31 cellular contexts compared by ENCODE assay signal in the genomic region with DNA sequence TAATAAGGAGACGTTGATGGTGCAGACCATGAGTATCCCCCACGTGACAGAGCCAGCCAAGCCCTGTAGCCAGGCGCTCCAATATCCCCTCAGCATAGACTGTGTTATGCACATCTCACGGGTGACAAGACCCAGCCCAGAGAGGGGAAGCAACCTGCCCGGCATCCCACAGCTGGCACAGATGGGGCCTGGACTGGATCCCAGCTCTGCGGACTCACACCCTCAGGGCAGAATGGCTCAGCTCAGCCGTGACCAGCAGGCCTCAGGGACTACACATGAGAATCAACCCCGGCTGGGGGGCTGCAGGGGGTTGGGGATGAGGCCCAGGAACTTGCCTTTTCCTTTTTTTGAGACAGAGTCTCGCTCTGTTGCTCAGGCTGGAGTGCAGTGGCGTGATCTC. TPM values are rescaled to one million over a fixed set of nuclear protein-coding genes. Genes with fewer than 3 reads are reported as not detected.
DNase-seq lines count a peak whose midpoint lies in the region; ATAC-seq and TF ChIP-seq lines count a peak whose summit lies in the region.
"Had no signal": no experiment of that assay in that cellular context is flagged by ENCODE, and none has a peak within 500 bp of the region (broad histone marks: within the 10 kb centered on the region; RNA-seq: fewer than 3 reads in every experiment).

No MANE protein-coding gene starts in this region.

- H3K9me2 ChIP-seq in HCT116 (ENCODE audit: insufficient read depth) = no peaks in the 10 kb centered on the region

- no peak for TF ChIP-seq RAD21 in HCT116 (IDR thresholded peaks at IDR 0.05; ENCODE audit: low read depth)

- no peaks in the 10 kb centered on the region for H3K36me3 ChIP-seq in BLaER1
- no peaks in the 10 kb centered on the region for H3K36me3 ChIP-seq in HCT116 (ENCODE audit: control insufficient read depth in 1 of 2, insufficient read depth in 2 of 2, low read length in 2 of 2)
- no peaks in the 10 kb centered on the region for H3K36me3 ChIP-seq in ascending aorta
- H3K36me3 ChIP-seq in stomach = no peaks in the 10 kb centered on the region
- H3K36me3 ChIP-seq: colonic mucosa, HAP-1, left lung had no signal

- H3K27ac ChIP-seq in BLaER1 = peak overlapping the region; percentile 74
- H3K27ac ChIP-seq in HCT116 (ENCODE audit: low read depth, low read length) = peak overlapping the region; percentile 81
- H3K27ac ChIP-seq in RWPE1 = peak overlapping the region; percentile 90
- H3K27ac ChIP-seq in ascending aorta = no peak overlapping the region
- no peak overlapping the region for H3K27ac ChIP-seq in stomach
- H3K27ac ChIP-seq: colonic mucosa, hepatocyte, left lung, testis had no signal

- H4K20me1 ChIP-seq in BLaER1 (peaks cover 42% of the 10 kb centered on the region; the same call in 1 of the 2 replicates), HCT116 (ENCODE audit: insufficient read depth) (no peaks in the 10 kb centered on the region)

- 87 to 94% (median 91%) methylated on average over 8 to 10 of the region's 10 CpGs for WGBS in stomach, 5 donors

- TF ChIP-seq EP300 in stomach (IDR thresholded peaks at IDR 0.05) = no peak

- H3K79me2 ChIP-seq in HCT116 (ENCODE audit: insufficient read depth, low read length) = no peaks in the 10 kb centered on the region
- H3K79me2 ChIP-seq: hepatocyte had no signal

- H3K27me3 ChIP-seq in BLaER1 = peaks cover 10% of the 10 kb centered on the region
- no peaks in the 10 kb centered on the region for H3K27me3 ChIP-seq in HCT116 (ENCODE audit: insufficient read depth, low read length)
- no peaks in the 10 kb centered on the region for H3K27me3 ChIP-seq in ascending aorta
- H3K27me3 ChIP-seq in stomach = peaks cover 0 to 64% (median 16%) of the 10 kb centered on the region in 3 donors
- H3K27me3 ChIP-seq: colonic mucosa, testis had no signal

- H3K4me3 ChIP-seq in BLaER1 (no peak overlapping the region), HCT116 (replicated peaks in 1 of 2; ENCODE audit: low read depth in 1 of 2, low read length in 2 of 2) (no peak overlapping the region), ascending aorta (no peak overlapping the region), stomach (no peak overlapping the region)
- H3K4me3 ChIP-seq: colonic mucosa, HAP-1, hepatocyte, left lung, testis had no signal

- POLR2A ChIA-PET in HCT116 (lab: Charles Lee) = interaction anchor here (0.9 to 1.4 kb wide), 4 partner anchors 9 to 61 kb away, joined by 3 read pairs; no protein-coding TSS in a partner anchor
- POLR2A ChIA-PET in RWPE1 (lab: Yijun Ruan, JAX; ENCODE audit: low non-redundant PET) = interaction anchor here (0.8 kb wide), 1 partner anchor 14 kb away, joined by 3 read pairs; no protein-coding TSS in a partner anchor

- H3K4me1 ChIP-seq in BLaER1 (peaks cover 85% of the 10 kb centered on the region), HCT116 (ENCODE audit: control insufficient read depth in 1 of 2, insufficient read depth in 2 of 2, low read length in 2 of 2) (peaks cover 29 to 32% of the 10 kb centered on the region in 2 experiments), ascending aorta (no peaks in the 10 kb centered on the region), stomach (peaks cover 10 to 20% (median 15%) of the 10 kb centered on the region in 4 donors)
- H3K4me1 ChIP-seq: colonic mucosa, HAP-1, left lung had no signal

- DNase-seq in HCT116 (ENCODE audit: low read depth, low spot score) = no peak
- no peak for DNase-seq in RWPE1 (ENCODE audit: low spot score)
- DNase-seq in kidney tubule cell (ENCODE audit: low spot score) = peak; percentile 82
- DNase-seq in ascending aorta (ENCODE audit: low spot score in 2 of 2) = no peak
- no peak for DNase-seq in stomach
- no peak for DNase-seq in stimulated activated CD4-positive, alpha-beta T cell treated with anti-CD3 and anti-CD28 coated beads, Interleukin-4, amount 100 ng/mL, for 24 hours
- DNase-seq: activated CD4-positive, alpha-beta T cell treated with anti-CD3 and anti-CD28 coated beads, Interleukin-2, amount 50 U/mL, for 1 hour; activated CD8-positive, alpha-beta memory T cell treated with anti-CD3 and anti-CD28 coated beads, Interleukin-2, amount 10 ng/mL, durations not matched to agents 7 days and 5 days; activated naive CD4-positive, alpha-beta T cell treated with anti-CD3 and anti-CD28 coated beads for 36 hours; activated T-cell treated with anti-CD3 and anti-CD28 coated beads, Interleukin-2, amount 50 U/mL, for 72 hours; amniotic stem cell; CD4-positive, CD25-positive, alpha-beta regulatory T cell; colonic mucosa; effector memory CD4-positive, alpha-beta T cell; foreskin melanocyte; GDM1; left lung; natural killer cell; NCI-H1436; NCI-H510A; stimulated activated CD4-positive, alpha-beta T cell treated with anti-CD3 and anti-CD28 coated beads, Interleukin-4, amount 100 ng/mL, for 1 hour; stimulated activated naive CD4-positive, alpha-beta T cell; testis had no signal

- no peaks in the 10 kb centered on the region for H3K9me3 ChIP-seq in BLaER1
- no peaks in the 10 kb centered on the region for H3K9me3 ChIP-seq in HCT116 (ENCODE audit: control insufficient read depth in 1 of 2, insufficient read depth in 1 of 2, low read depth in 1 of 2, low read length in 2 of 2)
- no peaks in the 10 kb centered on the region for H3K9me3 ChIP-seq in ascending aorta
- no peaks in the 10 kb centered on the region for H3K9me3 ChIP-seq in stomach
- H3K9me3 ChIP-seq: colonic mucosa, HAP-1, left lung, testis had no signal

- TF ChIP-seq POLR2A in HCT116 (IDR thresholded peaks at IDR 0.05; ENCODE audit: borderline replicate concordance, extremely low read depth, insufficient read depth, insufficient read length) = no peak
- no peak for TF ChIP-seq POLR2A in stomach (IDR thresholded peaks at IDR 0.05)

- TF ChIP-seq CTCF in HCT116 (IDR thresholded peaks at IDR 0.05 in 2 of 3, conservative IDR thresholded peaks at IDR 0.05 in 1 of 3; ENCODE audit: borderline replicate concordance in 1 of 3, insufficient read depth in 1 of 3, low read depth in 2 of 3, low read length in 2 of 3) (no peak), RWPE1 (conservative IDR thresholded peaks at IDR 0.05; ENCODE audit: low read depth) (no peak), ascending aorta (IDR thresholded peaks at IDR 0.05) (no peak), stomach (IDR thresholded peaks at IDR 0.05) (no peak)

- H2AFZ ChIP-seq in HCT116 (ENCODE audit: low read depth, low read length, poor library complexity, severe bottlenecking) = no peak overlapping the region
- H2AFZ ChIP-seq: hepatocyte had no signal

- H3K4me2 ChIP-seq in BLaER1 (peak overlapping the region; percentile 99), HCT116 (ENCODE audit: low read length) (peak overlapping the region; percentile 82)
- H3K4me2 ChIP-seq: hepatocyte had no signal

- CTCF ChIA-PET in HCT116 (lab: Charles Lee) = interaction anchor here (0.8 to 2.3 kb wide), 4 partner anchors 14 to 71 kb away, joined by 3 to 10 read pairs (median 5); no protein-coding TSS in a partner anchor
- CTCF ChIA-PET in RWPE1 (lab: Yijun Ruan, JAX) = interaction anchor here (0.7 to 1.7 kb wide), 4 partner anchors 8 to 57 kb away, joined by 3 read pairs; no protein-coding TSS in a partner anchor

- RAD21 ChIA-PET in HCT116 (lab: Charles Lee; ENCODE audit: low non-redundant PET in 1 of 2, low total read pairs in 2 of 2, uncharacterized antibody in 2 of 2, unreplicated experiment in 2 of 2) = interaction anchor here (1.0 to 1.5 kb wide), 3 partner anchors 33 to 71 kb away, joined by 3 to 4 read pairs (median 4); no protein-coding TSS in a partner anchor

- intact Hi-C loops in HCT116 (cut with micrococcal nuclease) (no loop called here), ascending aorta (cut with DNase I) (no loop called here), stomach (cut with DNase I; ENCODE audit: low total_unique reads) (no loop called here)

- peak; percentile 2; the same call in 1 of the 2 replicates for ATAC-seq in HCT116
- ATAC-seq: activated CD8-positive, alpha-beta memory T cell treated with anti-CD3 and anti-CD28 coated beads, Interleukin-2, amount 10 ng/mL, durations not matched to agents 7 days and 5 days; natural killer cell had no signal

- no TSS peak for BruUV-seq in HCT116 (replicated peaks; lab: Mats Ljungman, UMichigan)

- H3K9ac ChIP-seq in BLaER1 = 0 out of 2 replicates have a peak overlapping the region, but pooled peaks have one; percentile 38
- H3K9ac ChIP-seq in HCT116 (ENCODE audit: low read length) = peak overlapping the region; percentile 51; the same call in 1 of the 2 replicates

TF ChIP-seq in HCT116, 20 proteins besides CTCF, POLR2A, EP300 and RAD21 (continues in another document):
- TF ChIP-seq CBX3 (IDR thresholded peaks at IDR 0.05; ENCODE audit: low read depth) (no peak), CEBPB (IDR thresholded peaks at IDR 0.05; ENCODE audit: low read depth) (no peak), SIN3A (IDR thresholded peaks at IDR 0.05; ENCODE audit: low read depth) (no peak), ELF1 (IDR thresholded peaks at IDR 0.05; ENCODE audit: borderline replicate concordance, low read depth) (no peak), TCF7L2 (IDR thresholded peaks at IDR 0.05; ENCODE audit: borderline replicate concordance, extremely low read depth, insufficient read depth, insufficient read length) (no peak), EZH2phosphoT487 (IDR thresholded peaks at IDR 0.05; ENCODE audit: borderline replicate concordance) (no peak), SP1 (IDR thresholded peaks at IDR 0.05; ENCODE audit: low read depth) (no peak), EZH2 (IDR thresholded peaks at IDR 0.05) (no peak), YY1 (IDR thresholded peaks at IDR 0.05; ENCODE audit: extremely low read depth, insufficient replicate concordance, low read depth, low read length) (no peak), JUND (IDR thresholded peaks at IDR 0.05) (no peak), POLR2AphosphoS5 (IDR thresholded peaks at IDR 0.05; ENCODE audit: low read depth, low read length) (no peak)
- TF ChIP-seq, protein P1, sequence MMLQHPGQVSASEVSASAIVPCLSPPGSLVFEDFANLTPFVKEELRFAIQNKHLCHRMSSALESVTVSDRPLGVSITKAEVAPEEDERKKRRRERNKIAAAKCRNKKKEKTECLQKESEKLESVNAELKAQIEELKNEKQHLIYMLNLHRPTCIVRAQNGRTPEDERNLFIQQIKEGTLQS (IDR thresholded peaks at IDR 0.05) = no peak

RNA-seq across cellular contexts. Expression of gene FIBCD1, which starts 11.7 kb away (rescaled TPM):
- total RNA-seq in HCT116 (2021; ENCODE audit: unreplicated experiment) (26.1 TPM), ascending aorta (not detected), stomach (1 to 10 TPM in 1 of 5 donors, under 1 TPM in 1, not detected in 3; 0.18 to 6.4 TPM)
- polyA plus RNA-seq in HCT116 (2012) = 34.9 and 46.5 TPM in 2 replicates
- under 1 TPM in 2 of 3 donors, not detected in 1; 0.20 to 0.61 TPM for polyA plus RNA-seq in stomach
- total RNA-seq: activated CD8-positive, alpha-beta memory T cell treated with anti-CD3 and anti-CD28 coated beads, Interleukin-2, amount 10 ng/mL, durations not matched to agents 7 days and 5 days; activated naive CD4-positive, alpha-beta T cell treated with anti-CD3 and anti-CD28 coated beads for 36 hours; activated T-cell treated with anti-CD3 and anti-CD28 coated beads, Interleukin-2, amount 50 U/mL, for 72 hours; CD4-positive, CD25-positive, alpha-beta regulatory T cell; natural killer cell; T-helper 2 cell treated with Interferon-gamma antibody and Interleukin-4, amounts not matched to agents 100 ng/mL and 5 ng/mL, for 36 hours had no signal
- polyA plus RNA-seq: CD4-positive, CD25-positive, alpha-beta regulatory T cell; hepatocyte had no signal

RNA-seq across cellular contexts. Expression of gene QRFP, which starts 30.7 kb away (rescaled TPM):
- total RNA-seq in HCT116 (2021; ENCODE audit: unreplicated experiment) (not detected), ascending aorta (not detected), stomach (not detected)
- polyA plus RNA-seq in HCT116 (2012) = 0.51 and 0.60 TPM in 2 replicates
- not detected for polyA plus RNA-seq in stomach
- total RNA-seq: activated CD8-positive, alpha-beta memory T cell treated with anti-CD3 and anti-CD28 coated beads, Interleukin-2, amount 10 ng/mL, durations not matched to agents 7 days and 5 days; activated naive CD4-positive, alpha-beta T cell treated with anti-CD3 and anti-CD28 coated beads for 36 hours; activated T-cell treated with anti-CD3 and anti-CD28 coated beads, Interleukin-2, amount 50 U/mL, for 72 hours; bronchial epithelial cell; CD4-positive, CD25-positive, alpha-beta regulatory T cell; esophagus mucosa; hepatocyte; mesothelial cell of epicardium; natural killer cell; osteoblast; T-helper 2 cell treated with Interferon-gamma antibody and Interleukin-4, amounts not matched to agents 100 ng/mL and 5 ng/mL, for 36 hours had no signal
- polyA plus RNA-seq: CD4-positive, CD25-positive, alpha-beta regulatory T cell had no signal

Comparison
In these comparisons a context has a peak if more than half of its experiments do, and no peak if none do; other contexts are left out.
1. H3K27ac ChIP-seq: peak in BLaER1 (single experiment), HCT116 (single experiment) and RWPE1 (single experiment); none in ascending aorta (0 of 2) and stomach (0 of 5).